Comparison of ENCODE assay signal across 26 cellular contexts in genomic region chr2:109226128-109226527, GRCh38.
DNase-seq lines count a peak whose midpoint lies in the region; ATAC-seq, FAIRE-seq and TF ChIP-seq lines count a peak whose summit lies in the region.
"Had no signal": no experiment of that assay in that cellular context is flagged by ENCODE, and none has a peak within 500 bp of the region (broad histone marks: within the 10 kb centered on the region; RNA-seq: fewer than 3 reads in every experiment).

No MANE protein-coding gene starts in this region.

- H3K27me3 ChIP-seq in BLaER1 (no peaks in the 10 kb centered on the region), GM12878 (replicated peaks in 1 of 2; ENCODE audit: control insufficient read depth in 2 of 2, insufficient read depth in 2 of 2, low read length in 1 of 2) (no peaks in the 10 kb centered on the region), endodermal cell (ENCODE audit: control insufficient read depth, insufficient read depth, low read length, poor library complexity, severe bottlenecking) (no peaks in the 10 kb centered on the region)
- H3K27me3 ChIP-seq: heart left ventricle had no signal

- no peak overlapping the region for H3K9ac ChIP-seq in BLaER1
- H3K9ac ChIP-seq in GM12878 (ENCODE audit: control insufficient read depth, insufficient read depth, low read length) = no peak overlapping the region
- no peak overlapping the region for H3K9ac ChIP-seq in endodermal cell (ENCODE audit: extremely low read depth, low read length, poor library complexity, severe bottlenecking)

- H3K4me1 ChIP-seq in BLaER1 (peaks cover 89% of the 10 kb centered on the region), GM12878 (ENCODE audit: control insufficient read depth, insufficient read depth, low read length) (peaks cover 16% of the 10 kb centered on the region), endodermal cell (ENCODE audit: control insufficient read depth, insufficient read depth, low read length) (no peaks in the 10 kb centered on the region)

- H3K27ac ChIP-seq in BLaER1 (no peak overlapping the region), GM12878 (ENCODE audit: control insufficient read depth, insufficient read depth) (peak overlapping the region; percentile 61; the same call in 1 of the 2 replicates), endodermal cell (ENCODE audit: low read depth, low read length) (no peak overlapping the region)
- H3K27ac ChIP-seq: cardiac muscle cell, PC-9 had no signal

- TF ChIP-seq POLR2A in GM12878 (IDR thresholded peaks at IDR 0.05; ENCODE audit: low read depth, low read length) (no peak), GM12892 (IDR thresholded peaks at IDR 0.05; ENCODE audit: low read depth, low read length) (no peak)

- no peaks in the 10 kb centered on the region for H3K9me3 ChIP-seq in BLaER1
- H3K9me3 ChIP-seq in GM12878 (replicated peaks; ENCODE audit: control insufficient read depth, insufficient read depth, low read length) = no peaks in the 10 kb centered on the region
- H3K9me3 ChIP-seq in endodermal cell (ENCODE audit: control insufficient read depth, low read length) = no peaks in the 10 kb centered on the region
- H3K9me3 ChIP-seq: heart left ventricle had no signal

- CTCF ChIA-PET in GM12878 (lab: Yijun Ruan, JAX) = interaction anchor here (0.6 to 2.6 kb wide), 9 partner anchors 8 to 284 kb away, joined by 3 to 13 read pairs (median 8); no protein-coding TSS in a partner anchor

- TF ChIP-seq EP300 in GM12878 (IDR thresholded peaks at IDR 0.05; ENCODE audit: borderline replicate concordance in 1 of 2, control insufficient read depth in 1 of 2, low read depth in 2 of 2, low read length in 2 of 2) = no peak

- POLR2A ChIA-PET in GM12878 (lab: Charles Lee) = interaction anchor here (1.2 to 1.8 kb wide), 3 partner anchors 10 to 28 kb away, joined by 3 to 5 read pairs (median 4); no protein-coding TSS in a partner anchor

- H3K27me3 Mint-ChIP-seq in endodermal cell (ENCODE audit: insufficient read depth) = peaks cover 1% of the 10 kb centered on the region

- peaks cover 78% of the 10 kb centered on the region for H4K20me1 ChIP-seq in BLaER1
- no peaks in the 10 kb centered on the region for H4K20me1 ChIP-seq in GM12878 (ENCODE audit: control insufficient read depth, insufficient read depth)

- TF ChIP-seq RAD21 in GM12878 (IDR thresholded peaks at IDR 0.05; ENCODE audit: insufficient read depth, low read depth, low read length) = no peak

- ATAC-seq in GM12878 = peak; percentile 35; the same call in 2 of the 3 replicates
- ATAC-seq: activated CD4-positive, alpha-beta T cell treated with anti-CD3 and anti-CD28 coated beads for 36 hours; heart left ventricle; left colon; T-cell had no signal

- no peaks in the 10 kb centered on the region; the same call in 1 of the 2 replicates for H3K79me2 ChIP-seq in GM12878 (ENCODE audit: control insufficient read depth, insufficient read depth, low read length)

- BruUV-seq in GM12878 (replicated peaks; lab: Mats Ljungman, UMichigan) = no TSS peak

- no peak for FAIRE-seq in GM12878 (lab: Jason Lieb, UNC)
- FAIRE-seq in GM12892 (lab: Jason Lieb, UNC) = no peak
- FAIRE-seq: endometrium, small intestine had no signal

- no peak overlapping the region for H3K4me3 Mint-ChIP-seq in endodermal cell
- H3K4me3 Mint-ChIP-seq: activated CD4-positive, alpha-beta T cell treated with anti-CD3 and anti-CD28 coated beads for 36 hours; activated naive CD4-positive, alpha-beta T cell treated with anti-CD3 and anti-CD28 coated beads, Interleukin-2, amount 10 ng/mL, durations not matched to agents 7 days and 5 days; nephron progenitor cell; T-cell had no signal

- H3K4me2 ChIP-seq in BLaER1 (peak overlapping the region; percentile 52), GM12878 (ENCODE audit: control insufficient read depth, insufficient read depth) (no peak overlapping the region)
- H3K4me2 ChIP-seq: PC-9 had no signal

- WGBS in GM12878 (ENCODE audit: insufficient coverage, insufficient replicate concordance, low lambda C conversion rate, missing lambda C conversion rate) = 3% methylated on average over 2 of the region's 2 CpGs
- 88% methylated on average over 2 of the region's 2 CpGs; no CpG with 5 or more reads in 1 of the 2 experiments for WGBS in endodermal cell (ENCODE audit: insufficient coverage in 1 of 2, insufficient read length in 1 of 2), 2 experiments

- H3K36me3 ChIP-seq in BLaER1 (no peaks in the 10 kb centered on the region), GM12878 (ENCODE audit: control insufficient read depth in 2 of 2, insufficient read depth in 2 of 2, low read length in 1 of 2) (no peaks in the 10 kb centered on the region; a peak in 1 of 4 replicates), endodermal cell (ENCODE audit: control insufficient read depth, insufficient read depth, low read length) (no peaks in the 10 kb centered on the region)
- H3K36me3 ChIP-seq: cardiac muscle cell, heart left ventricle had no signal

- H3K9me3 Mint-ChIP-seq in endodermal cell = no peaks in the 10 kb centered on the region
- H3K9me3 Mint-ChIP-seq: activated naive CD4-positive, alpha-beta T cell treated with anti-CD3 and anti-CD28 coated beads, Interleukin-2, amount 10 ng/mL, durations not matched to agents 7 days and 5 days; nephron progenitor cell; T-cell had no signal

- DNase-seq in CD1c-positive myeloid dendritic cell (ENCODE audit: extremely low spot score) (peak; percentile 47), GM12878 (ENCODE audit: low read depth, low spot score) (no peak), mucosa of gallbladder (ENCODE audit: low spot score) (peak; percentile 74), GM12892 (ENCODE audit: insufficient read length) (no peak), endodermal cell (no peak), SHP77 treated with DMSO at 0.1 percent for 48 hours (lab: John Stamatoyannopoulos, UW) (no peak), AG08395 (ENCODE audit: low spot score) (no peak)
- DNase-seq: activated CD4-positive, alpha-beta T cell treated with anti-CD3 and anti-CD28 coated beads for 36 hours; cortex of kidney; GF-D8; heart left ventricle; left colon; midbrain; NCI-H1436; NCI-H774; nephron progenitor cell; PC-9; SIG-M5; small intestine; stimulated activated naive CD4-positive, alpha-beta T cell; T-cell had no signal

- in situ Hi-C loops in GM12878 (cut with MboI) = no loop called here

- SMC1A ChIA-PET in GM12878 (lab: Charles Lee; ENCODE audit: uncharacterized antibody, unreplicated experiment) = interaction anchor here (0.7 to 4.6 kb wide), 12 partner anchors 8 to 333 kb away, joined by 3 to 44 read pairs (median 4); no protein-coding TSS in a partner anchor

- H2AFZ ChIP-seq in GM12878 (ENCODE audit: control insufficient read depth, low read depth, low read length) = no peak overlapping the region
- H2AFZ ChIP-seq: PC-9 had no signal

- H3K36me3 Mint-ChIP-seq in endodermal cell (ENCODE audit: low read depth) = no peaks in the 10 kb centered on the region
- H3K36me3 Mint-ChIP-seq: activated naive CD4-positive, alpha-beta T cell treated with anti-CD3 and anti-CD28 coated beads, Interleukin-2, amount 10 ng/mL, durations not matched to agents 7 days and 5 days; T-cell had no signal

- peaks cover 11% of the 10 kb centered on the region for H3K4me1 Mint-ChIP-seq in endodermal cell

- TF ChIP-seq CTCF in GM12878 (IDR thresholded peaks at IDR 0.05 in 2 of 3, conservative IDR thresholded peaks at IDR 0.05 in 1 of 3; ENCODE audit: control insufficient read depth in 2 of 3, extremely low read depth in 1 of 3, insufficient read depth in 1 of 3, low read depth in 3 of 3, low read length in 3 of 3) (no peak), endodermal cell (conservative IDR thresholded peaks at IDR 0.05) (no peak)

- RAD21 ChIA-PET in GM12878 (lab: Charles Lee; ENCODE audit: unreplicated experiment) = interaction anchor here (0.7 to 4.5 kb wide), 6 partner anchors 8 to 99 kb away, joined by 3 to 30 read pairs (median 3); no protein-coding TSS in a partner anchor

- H3K27ac Mint-ChIP-seq in endodermal cell = no peak overlapping the region
- H3K27ac Mint-ChIP-seq: activated CD4-positive, alpha-beta T cell treated with anti-CD3 and anti-CD28 coated beads for 36 hours; activated naive CD4-positive, alpha-beta T cell treated with anti-CD3 and anti-CD28 coated beads, Interleukin-2, amount 10 ng/mL, durations not matched to agents 7 days and 5 days; nephron progenitor cell; progenitor cell of endocrine pancreas; T-cell had no signal

- intact Hi-C loops in GM12878 (cut with micrococcal nuclease; ENCODE audit: unreplicated experiment) = no loop called here

- H3K4me3 ChIP-seq in BLaER1 (no peak overlapping the region), GM12878 (no peak overlapping the region), endodermal cell (ENCODE audit: low read length) (no peak overlapping the region)
- H3K4me3 ChIP-seq: cardiac muscle cell, heart left ventricle, PC-9 had no signal

TF ChIP-seq in GM12878, 131 proteins besides CTCF, POLR2A, EP300 and RAD21:
- TF ChIP-seq MEF2A (IDR thresholded peaks at IDR 0.05; ENCODE audit: insufficient read depth, low read depth, low read length) (no peak), YY1 (IDR thresholded peaks at IDR 0.05; ENCODE audit: low read depth, low read length) (0 out of 2 replicates have a peak, but pooled peaks have one; percentile 4)

Comparison
In these comparisons a context has a peak if more than half of its experiments do, and no peak if none do; other contexts are left out.
1. DNase-seq: peak in CD1c-positive myeloid dendritic cell (single experiment) and mucosa of gallbladder (single experiment); none in GM12878 (single experiment), GM12892 (single experiment), endodermal cell (single experiment), SHP77 treated with DMSO at 0.1 percent for 48 hours (single experiment) and AG08395 (single experiment).